ENCODE assay signal across 15 cellular contexts in the genomic region with DNA sequence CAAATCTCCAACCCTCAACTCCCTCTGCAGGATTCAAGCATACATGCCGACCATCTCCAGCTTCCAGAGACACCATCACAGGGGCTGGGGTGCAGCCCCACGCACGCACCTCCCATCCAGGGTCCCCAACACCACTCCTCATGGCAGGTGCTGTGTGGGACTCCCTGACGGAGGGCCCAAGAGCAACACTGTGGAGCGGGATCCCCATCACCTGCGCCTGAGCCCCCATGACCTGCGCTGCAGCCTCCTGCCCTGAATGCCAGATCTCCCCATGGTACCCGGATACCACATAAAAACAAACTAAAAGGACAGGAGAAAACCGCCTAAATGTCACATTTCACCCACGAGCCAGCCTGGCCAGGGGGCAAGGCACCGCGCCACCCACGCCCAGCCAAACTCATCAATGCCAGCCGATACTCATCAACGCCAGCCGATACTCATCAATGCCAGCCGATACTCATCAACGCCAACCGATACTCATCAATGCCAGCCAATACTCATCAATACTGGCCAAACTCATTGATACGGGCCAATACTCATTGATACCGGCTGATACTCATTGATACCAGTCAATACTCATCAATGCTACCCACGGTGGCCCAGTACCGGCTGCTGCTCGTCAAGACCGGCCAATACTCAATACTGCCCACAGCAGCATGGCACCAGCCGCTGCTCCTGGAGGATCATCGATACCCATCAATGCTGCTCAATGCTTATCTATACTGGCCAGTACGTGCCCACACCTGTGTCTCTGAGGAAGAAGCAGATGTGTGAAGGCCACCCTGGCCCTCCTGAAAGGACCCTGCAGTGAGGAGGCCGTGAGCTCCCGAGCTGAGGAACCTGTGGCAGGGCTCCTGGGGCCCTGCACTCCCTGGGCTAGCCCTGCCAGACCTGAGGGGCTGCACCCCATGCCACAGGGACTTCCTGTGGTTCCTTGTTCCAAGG. TPM values are rescaled to one million over a fixed set of nuclear protein-coding genes. Genes with fewer than 3 reads are reported as not detected.
DNase-seq lines count a peak whose midpoint lies in the region; ATAC-seq, FAIRE-seq and TF ChIP-seq lines count a peak whose summit lies in the region.
"Had no signal": no experiment of that assay in that cellular context is flagged by ENCODE, and none has a peak within 500 bp of the region (broad histone marks: within the 10 kb centered on the region; RNA-seq: fewer than 3 reads in every experiment).

No MANE protein-coding gene starts in this region.

- no peak overlapping the region for H3K4me2 ChIP-seq in SK-N-SH

- peaks cover 88% of the 10 kb centered on the region for H4K20me1 ChIP-seq in SK-N-SH (ENCODE audit: insufficient read depth)

- H3K4me1 ChIP-seq in SK-N-SH (ENCODE audit: control insufficient read depth in 1 of 2, insufficient read depth in 2 of 2, low read depth in 1 of 2, low read length in 1 of 2), result peaks cover 10 to 26% of the 10 kb centered on the region in 2 experiments; a peak in 3 of 4 replicates

- peaks cover 4% of the 10 kb centered on the region for H3K36me3 Mint-ChIP-seq in glutamatergic neuron (ENCODE audit: unreplicated experiment)

- whole genome bisulfite sequencing in SK-N-SH (ENCODE audit: low lambda C conversion rate), result 96% methylated on average over 28 of the region's 30 CpGs

- peak; percentile 48 for FAIRE-seq in HTR-8/SVneo (lab: Jason Lieb, UNC)
- FAIRE-seq: frontal cortex, keratinocyte had no signal

- no peak overlapping the region for H3K4me3 ChIP-seq in SK-N-SH (ENCODE audit: low read depth in 2 of 2, low read length in 1 of 2)

- peak; percentile 14 for DNase-seq in SK-N-SH
- DNase-seq in HTR-8/SVneo (ENCODE audit: insufficient read length, low spot score), result no peak
- no peak for DNase-seq in glutamatergic neuron
- peak; percentile 54 for DNase-seq in sciatic nerve (ENCODE audit: low spot score)
- DNase-seq in NCI-H2107 treated with DMSO at 0.1 percent for 48 hours (lab: John Stamatoyannopoulos, UW; ENCODE audit: unreplicated experiment), result no peak
- no peak for DNase-seq in superior temporal gyrus (ENCODE audit: extremely low spot score)
- DNase-seq: effector CD4-positive, alpha-beta T cell; KG1; NCI-H1436 treated with DMSO at 0.1 percent for 48 hours; NCI-H748 treated with DMSO at 0.1 percent for 48 hours had no signal

- peaks cover 87% of the 10 kb centered on the region for H3K79me2 ChIP-seq in SK-N-SH (ENCODE audit: insufficient read depth)

- intact Hi-C loops in sciatic nerve (cut with DNase I), result no loop called here

- H3K36me3 ChIP-seq in SK-N-SH (replicated peaks in 1 of 2; ENCODE audit: control insufficient read depth in 1 of 2, insufficient read depth in 2 of 2, low read length in 1 of 2), result peaks cover 0 to 41% of the 10 kb centered on the region in 2 experiments

- no peaks in the 10 kb centered on the region for H3F3A ChIP-seq in SK-N-SH (replicated peaks; ENCODE audit: insufficient read depth)

- no peak overlapping the region for H2AFZ ChIP-seq in SK-N-SH (ENCODE audit: low read depth)

- H3K9me3 Mint-ChIP-seq in glutamatergic neuron (ENCODE audit: unreplicated experiment), result peaks cover 32% of the 10 kb centered on the region

- H3K27ac ChIP-seq in SK-N-SH (ENCODE audit: low read depth in 2 of 2, low read length in 1 of 2), result no peak overlapping the region; a peak in 1 of 4 replicates
- H3K27ac ChIP-seq: 22Rv1 had no signal

- no peaks in the 10 kb centered on the region for H3K9me2 ChIP-seq in SK-N-SH

- peaks cover 41% of the 10 kb centered on the region for H3K4me1 Mint-ChIP-seq in glutamatergic neuron (ENCODE audit: low read depth, unreplicated experiment)

- peak overlapping the region; percentile 96 for H3K27ac Mint-ChIP-seq in glutamatergic neuron (ENCODE audit: unreplicated experiment)

- CTCF ChIA-PET in SK-N-SH (lab: Yijun Ruan, JAX), result interaction anchor here (1.4 kb wide), 1 partner anchor 75 kb away, joined by 4 read pairs; no protein-coding TSS in a partner anchor

- no peak for TF ChIP-seq EP300 in SK-N-SH (IDR thresholded peaks at IDR 0.05; ENCODE audit: borderline replicate concordance in 1 of 2, low read depth in 1 of 2, low read length in 1 of 2)

- no peaks in the 10 kb centered on the region for H3K9me3 ChIP-seq in SK-N-SH

- no peak for TF ChIP-seq CTCF in SK-N-SH (IDR thresholded peaks at IDR 0.05)
- TF ChIP-seq CTCF in glutamatergic neuron (IDR thresholded peaks at IDR 0.05; ENCODE audit: partially characterized antibody, unreplicated experiment), result no peak

- peaks cover 25% of the 10 kb centered on the region for H3K27me3 Mint-ChIP-seq in glutamatergic neuron (ENCODE audit: unreplicated experiment)

- no peaks in the 10 kb centered on the region for H3K27me3 ChIP-seq in SK-N-SH (ENCODE audit: insufficient read depth)

- ATAC-seq in SK-N-SH treated with all-trans-retinoic acid at 6 μM for 48 hours (no peak), sciatic nerve (no peak), GM18858 (IDR thresholded peaks at IDR 0.05; ENCODE audit: unreplicated experiment) (no peak)

- TF ChIP-seq RAD21 in SK-N-SH (IDR thresholded peaks at IDR 0.05; ENCODE audit: low read length), result no peak

- no peak overlapping the region for H3K9ac ChIP-seq in SK-N-SH

- peak overlapping the region; percentile 39 for H3K4me3 Mint-ChIP-seq in glutamatergic neuron (ENCODE audit: unreplicated experiment)

- POLR2A ChIA-PET in SK-N-SH (lab: Yijun Ruan, JAX), result interaction anchor here (0.6 kb wide), 1 partner anchor 68 kb away, joined by 3 read pairs; no protein-coding TSS in a partner anchor

TF ChIP-seq in SK-N-SH, 30 proteins besides CTCF, POLR2A, EP300 and RAD21:
- TF ChIP-seq TEAD4 (IDR thresholded peaks at IDR 0.05; ENCODE audit: borderline replicate concordance, insufficient read depth) (no peak), CHD2 (IDR thresholded peaks at IDR 0.05; ENCODE audit: low read length, partially characterized antibody) (no peak), FOXM1 (IDR thresholded peaks at IDR 0.05; ENCODE audit: low read depth) (no peak), GATA2 (CRISPR knock-in tag; IDR thresholded peaks at IDR 0.05) (no peak), FOXJ3 (CRISPR knock-in tag; IDR thresholded peaks at IDR 0.05) (no peak), JUND (IDR thresholded peaks at IDR 0.05) (no peak), RFX5 (IDR thresholded peaks at IDR 0.05; ENCODE audit: low read length) (no peak)
- TF ChIP-seq, protein P1, sequence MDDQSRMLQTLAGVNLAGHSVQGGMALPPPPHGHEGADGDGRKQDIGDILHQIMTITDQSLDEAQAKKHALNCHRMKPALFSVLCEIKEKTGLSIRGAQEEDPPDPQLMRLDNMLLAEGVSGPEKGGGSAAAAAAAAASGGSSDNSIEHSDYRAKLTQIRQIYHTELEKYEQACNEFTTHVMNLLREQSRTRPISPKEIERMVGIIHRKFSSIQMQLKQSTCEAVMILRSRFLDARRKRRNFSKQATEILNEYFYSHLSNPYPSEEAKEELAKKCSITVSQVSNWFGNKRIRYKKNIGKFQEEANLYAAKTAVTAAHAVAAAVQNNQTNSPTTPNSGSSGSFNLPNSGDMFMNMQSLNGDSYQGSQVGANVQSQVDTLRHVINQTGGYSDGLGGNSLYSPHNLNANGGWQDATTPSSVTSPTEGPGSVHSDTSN (IDR thresholded peaks at IDR 0.05), result no peak
- TF ChIP-seq, protein P2, sequence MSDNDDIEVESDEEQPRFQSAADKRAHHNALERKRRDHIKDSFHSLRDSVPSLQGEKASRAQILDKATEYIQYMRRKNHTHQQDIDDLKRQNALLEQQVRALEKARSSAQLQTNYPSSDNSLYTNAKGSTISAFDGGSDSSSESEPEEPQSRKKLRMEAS (IDR thresholded peaks at IDR 0.05; ENCODE audit: low read depth), result no peak

TF ChIP-seq in SK-N-SH treated with all-trans-retinoic acid at 6 μM for 48 hours, 23 proteins besides CTCF, POLR2A, EP300 and RAD21 (continues in another document):
- TF ChIP-seq, protein P3, sequence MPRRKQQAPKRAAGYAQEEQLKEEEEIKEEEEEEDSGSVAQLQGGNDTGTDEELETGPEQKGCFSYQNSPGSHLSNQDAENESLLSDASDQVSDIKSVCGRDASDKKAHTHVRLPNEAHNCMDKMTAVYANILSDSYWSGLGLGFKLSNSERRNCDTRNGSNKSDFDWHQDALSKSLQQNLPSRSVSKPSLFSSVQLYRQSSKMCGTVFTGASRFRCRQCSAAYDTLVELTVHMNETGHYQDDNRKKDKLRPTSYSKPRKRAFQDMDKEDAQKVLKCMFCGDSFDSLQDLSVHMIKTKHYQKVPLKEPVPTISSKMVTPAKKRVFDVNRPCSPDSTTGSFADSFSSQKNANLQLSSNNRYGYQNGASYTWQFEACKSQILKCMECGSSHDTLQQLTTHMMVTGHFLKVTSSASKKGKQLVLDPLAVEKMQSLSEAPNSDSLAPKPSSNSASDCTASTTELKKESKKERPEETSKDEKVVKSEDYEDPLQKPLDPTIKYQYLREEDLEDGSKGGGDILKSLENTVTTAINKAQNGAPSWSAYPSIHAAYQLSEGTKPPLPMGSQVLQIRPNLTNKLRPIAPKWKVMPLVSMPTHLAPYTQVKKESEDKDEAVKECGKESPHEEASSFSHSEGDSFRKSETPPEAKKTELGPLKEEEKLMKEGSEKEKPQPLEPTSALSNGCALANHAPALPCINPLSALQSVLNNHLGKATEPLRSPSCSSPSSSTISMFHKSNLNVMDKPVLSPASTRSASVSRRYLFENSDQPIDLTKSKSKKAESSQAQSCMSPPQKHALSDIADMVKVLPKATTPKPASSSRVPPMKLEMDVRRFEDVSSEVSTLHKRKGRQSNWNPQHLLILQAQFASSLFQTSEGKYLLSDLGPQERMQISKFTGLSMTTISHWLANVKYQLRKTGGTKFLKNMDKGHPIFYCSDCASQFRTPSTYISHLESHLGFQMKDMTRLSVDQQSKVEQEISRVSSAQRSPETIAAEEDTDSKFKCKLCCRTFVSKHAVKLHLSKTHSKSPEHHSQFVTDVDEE (CRISPR knock-in tag; IDR thresholded peaks at IDR 0.05), result no peak
- no peak for TF ChIP-seq ZC3H10 (CRISPR knock-in tag; IDR thresholded peaks at IDR 0.05)

RNA-seq across cellular contexts. Expression of a gene that starts 6.2 kb away (rescaled TPM):
- polyA plus RNA-seq in SK-N-SH (2012; rRNA removed), result 158 and 183 TPM in 2 replicates
- polyA plus RNA-seq in SK-N-SH (2012; cell fraction: cytosol; rRNA removed), result 73.8 and 122 TPM in 2 replicates
- 419 and 467 TPM in 2 replicates for polyA plus RNA-seq in SK-N-SH (2012; cell fraction: nucleus; rRNA removed)
- 302 TPM for total RNA-seq in glutamatergic neuron (ENCODE audit: unreplicated experiment)
- total RNA-seq in sciatic nerve, result 143 TPM

RNA-seq across cellular contexts. Expression of a gene that starts 46.9 kb away (rescaled TPM):
- polyA plus RNA-seq in SK-N-SH (2012; rRNA removed), result 123 and 128 TPM in 2 replicates
- polyA plus RNA-seq in SK-N-SH (2012; cell fraction: cytosol; rRNA removed), result 64.4 and 85.4 TPM in 2 replicates
- 196 and 274 TPM in 2 replicates for polyA plus RNA-seq in SK-N-SH (2012; cell fraction: nucleus; rRNA removed)
- total RNA-seq in glutamatergic neuron (ENCODE audit: unreplicated experiment) (77.2 TPM), sciatic nerve (68.6 TPM)

Comparison
In these comparisons a context has a peak if more than half of its experiments do, and no peak if none do; other contexts are left out.
1. DNase-seq: peak in SK-N-SH (single experiment) and sciatic nerve (single experiment); none in HTR-8/SVneo (single experiment), glutamatergic neuron (single experiment), NCI-H2107 treated with DMSO at 0.1 percent for 48 hours (single experiment) and superior temporal gyrus (single experiment).